9 cellular contexts compared by ENCODE assay signal in the genomic region with DNA sequence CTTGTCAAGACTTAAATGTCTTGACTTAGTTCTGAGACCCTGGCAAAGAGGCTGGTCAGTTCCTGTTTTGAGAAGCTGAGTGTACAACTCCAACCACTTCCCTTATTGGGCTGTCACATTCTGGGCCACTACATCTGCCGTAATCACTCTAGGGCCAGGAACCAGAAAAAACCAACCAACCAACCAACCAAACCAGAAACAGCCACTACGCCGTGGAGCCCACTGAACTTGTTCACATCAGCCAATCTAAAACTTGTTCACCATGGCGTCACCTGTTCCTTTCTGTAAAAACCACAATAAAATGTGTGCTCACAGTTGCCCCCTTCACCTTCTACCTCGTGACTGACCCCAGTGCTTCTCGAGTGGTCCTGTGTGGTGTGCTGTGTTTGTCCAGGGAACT.
DNase-seq lines count a peak whose midpoint lies in the region; ATAC-seq, FAIRE-seq and TF ChIP-seq lines count a peak whose summit lies in the region.
"Had no signal": no experiment of that assay in that cellular context is flagged by ENCODE, and none has a peak within 500 bp of the region (broad histone marks: within the 10 kb centered on the region; RNA-seq: fewer than 3 reads in every experiment).

No MANE protein-coding gene starts in this region.

- no peak for FAIRE-seq in frontal cortex (lab: Jason Lieb, UNC)

- TF ChIP-seq POLR2A in NB4 (IDR thresholded peaks at IDR 0.05; ENCODE audit: extremely low read depth, insufficient read length) = no peak

- DNase-seq in NB4 (ENCODE audit: low read depth) (peak; percentile 77), midbrain (lab: John Stamatoyannopoulos, UW) (peak; percentile 16), frontal cortex (ENCODE audit: low spot score in 2 of 2) (no peak), NK-92 (lab: John Stamatoyannopoulos, UW; ENCODE audit: unreplicated experiment) (no peak), progenitor cell of endocrine pancreas (ENCODE audit: low spot score, unreplicated experiment) (no peak)
- DNase-seq: psoas muscle had no signal

- H3K36me3 Mint-ChIP-seq in progenitor cell of endocrine pancreas (ENCODE audit: insufficient read depth) = no peaks in the 10 kb centered on the region

- ATAC-seq in GM18517 (IDR thresholded peaks at IDR 0.05; ENCODE audit: unreplicated experiment) = peak; percentile 78
- ATAC-seq in HG02610 (IDR thresholded peaks at IDR 0.05; ENCODE audit: unreplicated experiment) = peak; percentile 81
- ATAC-seq in GM18873 (IDR thresholded peaks at IDR 0.05; ENCODE audit: low FRiP score, unreplicated experiment) = no peak

- H3K9me3 Mint-ChIP-seq in progenitor cell of endocrine pancreas (ENCODE audit: low read depth) = peaks cover 10% of the 10 kb centered on the region

- H3K4me3 Mint-ChIP-seq in progenitor cell of endocrine pancreas (ENCODE audit: low read depth) = no peak overlapping the region

- H3K27me3 Mint-ChIP-seq in progenitor cell of endocrine pancreas = no peaks in the 10 kb centered on the region

- H3K27ac Mint-ChIP-seq in progenitor cell of endocrine pancreas = no peak overlapping the region

- TF ChIP-seq CTCF in NB4 (IDR thresholded peaks at IDR 0.05; ENCODE audit: low read depth, low read length) (no peak), progenitor cell of endocrine pancreas (IDR thresholded peaks at IDR 0.05; ENCODE audit: unreplicated experiment) (no peak)

- no peaks in the 10 kb centered on the region for H3K4me1 Mint-ChIP-seq in progenitor cell of endocrine pancreas (ENCODE audit: low read depth)

- H3K4me3 ChIP-seq in NB4 (ENCODE audit: low read depth, low read length) = no peak overlapping the region
- H3K4me3 ChIP-seq: psoas muscle had no signal

Comparison
In these comparisons a context has a peak if more than half of its experiments do, and no peak if none do; other contexts are left out.
1. DNase-seq: peak in NB4 (single experiment) and midbrain (single experiment); none in frontal cortex (0 of 2), NK-92 (single experiment) and progenitor cell of endocrine pancreas (single experiment).